In the genomic region with DNA sequence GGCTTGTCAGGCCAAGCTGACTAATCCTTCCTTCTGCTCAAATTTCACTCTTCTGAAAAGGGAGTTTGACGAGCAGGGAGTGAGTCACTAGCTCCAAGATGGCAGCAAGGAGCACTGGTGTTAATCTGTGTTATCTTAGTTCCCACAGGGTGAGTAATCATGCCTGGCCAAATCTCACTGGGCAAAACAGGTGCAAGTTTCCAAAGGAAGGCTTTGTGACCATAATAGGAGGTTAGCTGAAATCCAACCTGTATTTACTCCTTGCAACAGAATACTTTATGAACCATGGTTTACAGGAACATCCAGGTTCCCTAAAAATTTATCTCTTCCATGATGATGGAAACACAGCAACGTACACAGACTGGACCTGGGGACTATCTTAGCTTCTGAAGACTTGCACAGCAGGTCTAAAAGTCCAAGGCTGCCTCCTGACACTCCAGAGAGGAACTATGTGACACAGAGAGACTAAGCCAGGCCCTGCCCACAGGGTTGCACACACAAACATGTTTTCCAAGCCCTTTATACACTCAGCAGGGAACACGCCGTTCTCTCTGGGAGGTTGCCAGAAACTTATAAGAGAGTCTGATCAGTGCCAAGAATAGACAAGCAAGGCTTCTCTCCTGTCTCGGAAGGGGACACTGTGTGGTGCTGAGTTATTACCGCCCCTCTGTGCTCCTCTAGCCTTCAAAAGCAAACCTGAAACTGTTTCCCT, we compare ENCODE assay signal across 8 cellular contexts. TPM values are rescaled to one million over a fixed set of nuclear protein-coding genes. Genes with fewer than 3 reads are reported as not detected.
DNase-seq lines count a peak whose midpoint lies in the region; ATAC-seq and TF ChIP-seq lines count a peak whose summit lies in the region.

No MANE protein-coding gene starts in this region.

- DNase-seq in GOT3 (lab: John Stamatoyannopoulos, UW) (peak; percentile 8), Peyer's patch (peak; percentile 47 to 96 (median 82)), fibroblast of mammary gland (ENCODE audit: low read depth) (peak; percentile 98)
- no peak for DNase-seq in stimulated activated CD4-positive, alpha-beta T cell treated with anti-CD3 and anti-CD28 coated beads, Interleukin-2, amount 100 ng/mL, for 24 hours
- DNase-seq in stimulated activated naive CD4-positive, alpha-beta T cell (lab: John Stamatoyannopoulos, UW) = no peak

- no peaks in the 10 kb centered on the region for H3K27me3 Mint-ChIP-seq in nephron (ENCODE audit: low read depth)

- H3K9me3 Mint-ChIP-seq in nephron = no peaks in the 10 kb centered on the region

- H3K27ac Mint-ChIP-seq in nephron = peak overlapping the region; percentile 55 to 91 (median 86)

- no peaks in the 10 kb centered on the region for H3K36me3 ChIP-seq in Peyer's patch

- H3K4me3 Mint-ChIP-seq in nephron = peak overlapping the region in 1 of 3 experiments; percentile 8

- H3K4me3 ChIP-seq in Peyer's patch (peak overlapping the region in 2 of 4 donors; percentile 19 to 24), fibroblast of mammary gland (ENCODE audit: control insufficient read depth, low read depth, low read length) (no peak overlapping the region)

- H3K27ac ChIP-seq in Peyer's patch = peak overlapping the region; percentile 50 to 97 (median 86)

- peak; percentile 56 to 87 for TF ChIP-seq POLR2A in Peyer's patch (IDR thresholded peaks at IDR 0.05)

- H3K36me3 Mint-ChIP-seq in nephron (ENCODE audit: low read depth) = no peaks in the 10 kb centered on the region

- peak in 1 of 6 experiments; percentile 11 for TF ChIP-seq CTCF in Peyer's patch (IDR thresholded peaks at IDR 0.05)
- TF ChIP-seq CTCF in fibroblast of mammary gland (conservative IDR thresholded peaks at IDR 0.05; ENCODE audit: control insufficient read depth, insufficient read depth, low read depth, low read length) = no peak
- no peak for TF ChIP-seq CTCF in nephron (IDR thresholded peaks at IDR 0.05; ENCODE audit: unreplicated experiment in 3 of 3)

- no peaks in the 10 kb centered on the region for H3K27me3 ChIP-seq in Peyer's patch

- no peaks in the 10 kb centered on the region for H3K9me3 ChIP-seq in Peyer's patch

- ATAC-seq in HG03175 (IDR thresholded peaks at IDR 0.05; ENCODE audit: unreplicated experiment) (no peak), GM18517 (IDR thresholded peaks at IDR 0.05; ENCODE audit: unreplicated experiment) (no peak)

- peaks cover 0 to 48% (median 11%) of the 10 kb centered on the region in 4 donors for H3K4me1 ChIP-seq in Peyer's patch

- H3K4me1 Mint-ChIP-seq in nephron = peaks cover 41% of the 10 kb centered on the region

RNA-seq across cellular contexts. Expression of a gene that starts 46.3 kb away (rescaled TPM):
- 100 to 1,000 TPM; 130 to 664 (median 240) TPM for total RNA-seq in Peyer's patch

Comparison
In these comparisons a context has a peak if more than half of its experiments do, and no peak if none do; other contexts are left out.
1. DNase-seq: peak in GOT3 (single experiment), Peyer's patch (3 of 3) and fibroblast of mammary gland (single experiment); none in stimulated activated CD4-positive, alpha-beta T cell treated with anti-CD3 and anti-CD28 coated beads, Interleukin-2, amount 100 ng/mL, for 24 hours (0 of 2) and stimulated activated naive CD4-positive, alpha-beta T cell (0 of 6).